In the genomic region with DNA sequence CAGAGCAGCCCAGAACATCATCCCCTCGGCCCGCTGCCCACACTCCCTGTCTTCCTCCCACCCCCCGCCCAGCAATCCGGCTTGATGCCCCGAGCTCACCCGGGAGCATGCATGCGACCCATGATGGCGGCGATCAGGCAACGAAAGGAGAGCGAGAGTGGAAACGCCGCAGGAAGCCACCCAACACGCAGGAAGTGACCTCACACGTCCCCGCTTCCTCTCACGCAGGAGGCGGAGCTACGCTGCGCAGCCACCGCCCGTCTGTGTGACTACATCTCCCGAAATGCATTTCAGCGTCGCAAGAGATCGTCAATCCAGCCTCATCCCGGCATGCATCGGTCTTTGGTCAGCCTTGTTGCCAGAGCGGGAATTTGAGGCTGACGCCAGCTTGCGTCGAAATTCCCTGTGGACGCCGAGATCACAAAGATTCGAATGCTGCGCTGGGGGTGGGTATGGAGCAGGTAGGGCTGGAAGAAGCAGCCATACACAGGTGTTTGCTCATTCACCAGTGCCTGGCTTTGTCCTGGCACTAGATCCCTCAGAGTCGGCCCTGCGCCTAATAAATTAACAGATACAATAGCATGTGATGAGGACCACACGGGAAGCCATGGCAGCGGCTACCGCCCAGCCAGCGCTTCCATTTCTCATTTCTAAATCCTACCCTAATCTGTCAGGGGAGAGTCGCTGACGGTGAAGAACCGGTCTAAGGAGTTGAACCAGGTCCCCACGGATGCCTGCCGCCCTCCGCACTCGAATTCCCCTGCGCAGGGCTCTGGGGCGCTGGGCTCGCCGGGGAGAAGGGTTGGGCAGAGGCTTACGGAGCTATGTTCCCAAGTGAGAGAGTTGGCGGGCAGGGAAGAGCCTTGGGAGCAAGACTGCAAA, we compare ENCODE assay signal across 1 cellular context.
TF ChIP-seq lines count a peak whose summit lies in the region.

A gene (minus strand): TSS at position 148 of the 882 bp plus-strand sequence. CDS start 26 bp downstream, at position 122.

TF ChIP-seq in HepG2, 621 proteins besides CTCF, POLR2A, EP300 and RAD21 (continued from another document and continues in another):
- peak; percentile 75; the same call in 1 of the 2 replicates for TF ChIP-seq ZFP37 (CRISPR knock-in tag; IDR thresholded peaks at IDR 0.05; ENCODE audit: borderline replicate concordance)
- TF ChIP-seq, protein P1, sequence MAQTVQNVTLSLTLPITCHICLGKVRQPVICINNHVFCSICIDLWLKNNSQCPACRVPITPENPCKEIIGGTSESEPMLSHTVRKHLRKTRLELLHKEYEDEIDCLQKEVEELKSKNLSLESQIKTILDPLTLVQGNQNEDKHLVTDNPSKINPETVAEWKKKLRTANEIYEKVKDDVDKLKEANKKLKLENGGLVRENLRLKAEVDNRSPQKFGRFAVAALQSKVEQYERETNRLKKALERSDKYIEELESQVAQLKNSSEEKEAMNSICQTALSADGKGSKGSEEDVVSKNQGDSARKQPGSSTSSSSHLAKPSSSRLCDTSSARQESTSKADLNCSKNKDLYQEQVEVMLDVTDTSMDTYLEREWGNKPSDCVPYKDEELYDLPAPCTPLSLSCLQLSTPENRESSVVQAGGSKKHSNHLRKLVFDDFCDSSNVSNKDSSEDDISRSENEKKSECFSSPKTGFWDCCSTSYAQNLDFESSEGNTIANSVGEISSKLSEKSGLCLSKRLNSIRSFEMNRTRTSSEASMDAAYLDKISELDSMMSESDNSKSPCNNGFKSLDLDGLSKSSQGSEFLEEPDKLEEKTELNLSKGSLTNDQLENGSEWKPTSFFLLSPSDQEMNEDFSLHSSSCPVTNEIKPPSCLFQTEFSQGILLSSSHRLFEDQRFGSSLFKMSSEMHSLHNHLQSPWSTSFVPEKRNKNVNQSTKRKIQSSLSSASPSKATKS (CRISPR knock-in tag; IDR thresholded peaks at IDR 0.05), result no peak
- no peak for TF ChIP-seq KDM1A (CRISPR knock-in tag; IDR thresholded peaks at IDR 0.05)
- TF ChIP-seq CHCHD3 (CRISPR knock-in tag; IDR thresholded peaks at IDR 0.05), result no peak
- TF ChIP-seq, protein P2, sequence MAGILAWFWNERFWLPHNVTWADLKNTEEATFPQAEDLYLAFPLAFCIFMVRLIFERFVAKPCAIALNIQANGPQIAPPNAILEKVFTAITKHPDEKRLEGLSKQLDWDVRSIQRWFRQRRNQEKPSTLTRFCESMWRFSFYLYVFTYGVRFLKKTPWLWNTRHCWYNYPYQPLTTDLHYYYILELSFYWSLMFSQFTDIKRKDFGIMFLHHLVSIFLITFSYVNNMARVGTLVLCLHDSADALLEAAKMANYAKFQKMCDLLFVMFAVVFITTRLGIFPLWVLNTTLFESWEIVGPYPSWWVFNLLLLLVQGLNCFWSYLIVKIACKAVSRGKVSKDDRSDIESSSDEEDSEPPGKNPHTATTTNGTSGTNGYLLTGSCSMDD (CRISPR knock-in tag; IDR thresholded peaks at IDR 0.05), result no peak
- TF ChIP-seq, protein P3, sequence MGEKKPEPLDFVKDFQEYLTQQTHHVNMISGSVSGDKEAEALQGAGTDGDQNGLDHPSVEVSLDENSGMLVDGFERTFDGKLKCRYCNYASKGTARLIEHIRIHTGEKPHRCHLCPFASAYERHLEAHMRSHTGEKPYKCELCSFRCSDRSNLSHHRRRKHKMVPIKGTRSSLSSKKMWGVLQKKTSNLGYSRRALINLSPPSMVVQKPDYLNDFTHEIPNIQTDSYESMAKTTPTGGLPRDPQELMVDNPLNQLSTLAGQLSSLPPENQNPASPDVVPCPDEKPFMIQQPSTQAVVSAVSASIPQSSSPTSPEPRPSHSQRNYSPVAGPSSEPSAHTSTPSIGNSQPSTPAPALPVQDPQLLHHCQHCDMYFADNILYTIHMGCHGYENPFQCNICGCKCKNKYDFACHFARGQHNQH (CRISPR knock-in tag; IDR thresholded peaks at IDR 0.05), result peak; percentile 65; the same call in 1 of the 2 replicates
- TF ChIP-seq, protein P4, sequence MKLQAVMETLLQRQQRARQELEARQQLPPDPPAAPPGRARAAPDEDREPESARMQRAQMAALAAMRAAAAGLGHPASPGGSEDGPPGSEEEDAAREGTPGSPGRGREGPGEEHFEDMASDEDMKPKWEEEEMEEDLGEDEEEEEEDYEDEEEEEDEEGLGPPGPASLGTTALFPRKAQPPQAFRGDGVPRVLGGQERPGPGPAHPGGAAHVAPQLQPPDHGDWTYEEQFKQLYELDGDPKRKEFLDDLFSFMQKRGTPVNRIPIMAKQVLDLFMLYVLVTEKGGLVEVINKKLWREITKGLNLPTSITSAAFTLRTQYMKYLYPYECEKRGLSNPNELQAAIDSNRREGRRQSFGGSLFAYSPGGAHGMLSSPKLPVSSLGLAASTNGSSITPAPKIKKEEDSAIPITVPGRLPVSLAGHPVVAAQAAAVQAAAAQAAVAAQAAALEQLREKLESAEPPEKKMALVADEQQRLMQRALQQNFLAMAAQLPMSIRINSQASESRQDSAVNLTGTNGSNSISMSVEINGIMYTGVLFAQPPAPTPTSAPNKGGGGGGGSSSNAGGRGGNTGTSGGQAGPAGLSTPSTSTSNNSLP (IDR thresholded peaks at IDR 0.05; ENCODE audit: low read depth, low read length), result 0 out of 2 replicates have a peak, but pooled peaks have one; percentile 10
- TF ChIP-seq CENPX (CRISPR knock-in tag; IDR thresholded peaks at IDR 0.05), result no peak
- TF ChIP-seq, protein P5, sequence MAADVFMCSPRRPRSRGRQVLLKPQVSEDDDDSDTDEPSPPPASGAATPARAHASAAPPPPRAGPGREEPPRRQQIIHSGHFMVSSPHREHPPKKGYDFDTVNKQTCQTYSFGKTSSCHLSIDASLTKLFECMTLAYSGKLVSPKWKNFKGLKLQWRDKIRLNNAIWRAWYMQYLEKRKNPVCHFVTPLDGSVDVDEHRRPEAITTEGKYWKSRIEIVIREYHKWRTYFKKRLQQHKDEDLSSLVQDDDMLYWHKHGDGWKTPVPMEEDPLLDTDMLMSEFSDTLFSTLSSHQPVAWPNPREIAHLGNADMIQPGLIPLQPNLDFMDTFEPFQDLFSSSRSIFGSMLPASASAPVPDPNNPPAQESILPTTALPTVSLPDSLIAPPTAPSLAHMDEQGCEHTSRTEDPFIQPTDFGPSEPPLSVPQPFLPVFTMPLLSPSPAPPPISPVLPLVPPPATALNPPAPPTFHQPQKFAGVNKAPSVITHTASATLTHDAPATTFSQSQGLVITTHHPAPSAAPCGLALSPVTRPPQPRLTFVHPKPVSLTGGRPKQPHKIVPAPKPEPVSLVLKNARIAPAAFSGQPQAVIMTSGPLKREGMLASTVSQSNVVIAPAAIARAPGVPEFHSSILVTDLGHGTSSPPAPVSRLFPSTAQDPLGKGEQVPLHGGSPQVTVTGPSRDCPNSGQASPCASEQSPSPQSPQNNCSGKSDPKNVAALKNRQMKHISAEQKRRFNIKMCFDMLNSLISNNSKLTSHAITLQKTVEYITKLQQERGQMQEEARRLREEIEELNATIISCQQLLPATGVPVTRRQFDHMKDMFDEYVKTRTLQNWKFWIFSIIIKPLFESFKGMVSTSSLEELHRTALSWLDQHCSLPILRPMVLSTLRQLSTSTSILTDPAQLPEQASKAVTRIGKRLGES (CRISPR knock-in tag; IDR thresholded peaks at IDR 0.05; ENCODE audit: borderline replicate concordance), result no peak
- no peak for TF ChIP-seq MLLT10 (CRISPR knock-in tag; IDR thresholded peaks at IDR 0.05)
- TF ChIP-seq ARID2 (CRISPR knock-in tag; IDR thresholded peaks at IDR 0.05; ENCODE audit: borderline replicate concordance), result peak; percentile 95
- TF ChIP-seq MEIS1 (CRISPR knock-in tag; IDR thresholded peaks at IDR 0.05; ENCODE audit: borderline replicate concordance), result no peak
- no peak; the same call in 1 of the 2 replicates for TF ChIP-seq CEBPB (IDR thresholded peaks at IDR 0.05; ENCODE audit: borderline replicate concordance, low read depth, low read length)
- TF ChIP-seq ZNF34 (CRISPR knock-in tag; IDR thresholded peaks at IDR 0.05; ENCODE audit: borderline replicate concordance), result peak; percentile 83; the same call in 1 of the 2 replicates
- TF ChIP-seq MTA3 (CRISPR knock-in tag; IDR thresholded peaks at IDR 0.05), result no peak
- peak; percentile 80 for TF ChIP-seq ELF1 (CRISPR knock-in tag; IDR thresholded peaks at IDR 0.05)
- TF ChIP-seq, protein P6, sequence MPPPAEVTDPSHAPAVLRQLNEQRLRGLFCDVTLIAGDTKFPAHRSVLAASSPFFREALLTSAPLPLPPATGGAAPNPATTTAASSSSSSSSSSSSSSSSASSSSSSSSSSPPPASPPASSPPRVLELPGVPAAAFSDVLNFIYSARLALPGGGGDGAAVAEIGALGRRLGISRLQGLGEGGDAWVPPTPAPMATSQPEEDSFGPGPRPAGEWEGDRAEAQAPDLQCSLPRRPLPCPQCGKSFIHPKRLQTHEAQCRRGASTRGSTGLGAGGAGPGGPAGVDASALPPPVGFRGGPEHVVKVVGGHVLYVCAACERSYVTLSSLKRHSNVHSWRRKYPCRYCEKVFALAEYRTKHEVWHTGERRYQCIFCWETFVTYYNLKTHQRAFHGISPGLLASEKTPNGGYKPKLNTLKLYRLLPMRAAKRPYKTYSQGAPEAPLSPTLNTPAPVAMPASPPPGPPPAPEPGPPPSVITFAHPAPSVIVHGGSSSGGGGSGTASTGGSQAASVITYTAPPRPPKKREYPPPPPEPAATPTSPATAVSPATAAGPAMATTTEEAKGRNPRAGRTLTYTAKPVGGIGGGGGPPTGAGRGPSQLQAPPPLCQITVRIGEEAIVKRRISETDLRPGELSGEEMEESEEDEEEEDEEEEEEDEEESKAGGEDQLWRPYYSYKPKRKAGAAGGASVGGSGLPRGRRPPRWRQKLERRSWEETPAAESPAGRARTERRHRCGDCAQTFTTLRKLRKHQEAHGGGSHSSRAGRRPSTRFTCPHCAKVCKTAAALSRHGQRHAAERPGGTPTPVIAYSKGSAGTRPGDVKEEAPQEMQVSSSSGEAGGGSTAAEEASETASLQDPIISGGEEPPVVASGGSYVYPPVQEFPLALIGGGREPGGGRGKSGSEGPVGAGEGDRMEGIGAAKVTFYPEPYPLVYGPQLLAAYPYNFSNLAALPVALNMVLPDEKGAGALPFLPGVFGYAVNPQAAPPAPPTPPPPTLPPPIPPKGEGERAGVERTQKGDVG (CRISPR knock-in tag; IDR thresholded peaks at IDR 0.05; ENCODE audit: borderline replicate concordance), result peak; percentile 66; the same call in 1 of the 2 replicates
- peak; percentile 63; the same call in 1 of the 2 replicates for TF ChIP-seq ZFP1 (CRISPR knock-in tag; IDR thresholded peaks at IDR 0.05)
- no peak for TF ChIP-seq TAF15 (IDR thresholded peaks at IDR 0.05; ENCODE audit: low read depth, low read length, poor library complexity, severe bottlenecking)
- 0 out of 2 replicates have a peak, but pooled peaks have one; percentile 29 for TF ChIP-seq ZNF264 (CRISPR knock-in tag; IDR thresholded peaks at IDR 0.05)
- TF ChIP-seq TEAD2 (CRISPR knock-in tag; IDR thresholded peaks at IDR 0.05), result 0 out of 2 replicates have a peak, but pooled peaks have one; percentile 43
- TF ChIP-seq, protein P7, sequence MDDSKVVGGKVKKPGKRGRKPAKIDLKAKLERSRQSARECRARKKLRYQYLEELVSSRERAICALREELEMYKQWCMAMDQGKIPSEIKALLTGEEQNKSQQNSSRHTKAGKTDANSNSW (CRISPR knock-in tag; IDR thresholded peaks at IDR 0.05; ENCODE audit: borderline replicate concordance), result no peak
- peak; percentile 74; the same call in 1 of the 2 replicates for TF ChIP-seq ZNF329 (CRISPR knock-in tag; IDR thresholded peaks at IDR 0.05; ENCODE audit: low read depth)
- TF ChIP-seq GATA4 (IDR thresholded peaks at IDR 0.05; ENCODE audit: borderline replicate concordance, low read depth), result 0 out of 2 replicates have a peak, but pooled peaks have one; percentile 50
- no peak for TF ChIP-seq SOX6 (IDR thresholded peaks at IDR 0.05)
- peak; percentile 29; the same call in 1 of the 2 replicates for TF ChIP-seq SOX6 (CRISPR knock-in tag; IDR thresholded peaks at IDR 0.05)
- TF ChIP-seq HNRNPLL (IDR thresholded peaks at IDR 0.05; ENCODE audit: low read depth, low read length, poor library complexity, severe bottlenecking), result peak; percentile 92
- TF ChIP-seq ZSCAN20 (CRISPR knock-in tag; IDR thresholded peaks at IDR 0.05; ENCODE audit: borderline replicate concordance), result no peak
- TF ChIP-seq ZNF781 (CRISPR knock-in tag; IDR thresholded peaks at IDR 0.05; ENCODE audit: borderline replicate concordance, not compliant biosample characterization), result peak; percentile 16
- TF ChIP-seq MTF1 (CRISPR knock-in tag; IDR thresholded peaks at IDR 0.05), result peak; percentile 70; the same call in 1 of the 2 replicates
- TF ChIP-seq ZNF256 (CRISPR knock-in tag; conservative IDR thresholded peaks at IDR 0.05), result no peak; the same call in 1 of the 2 replicates
- TF ChIP-seq, protein P8, sequence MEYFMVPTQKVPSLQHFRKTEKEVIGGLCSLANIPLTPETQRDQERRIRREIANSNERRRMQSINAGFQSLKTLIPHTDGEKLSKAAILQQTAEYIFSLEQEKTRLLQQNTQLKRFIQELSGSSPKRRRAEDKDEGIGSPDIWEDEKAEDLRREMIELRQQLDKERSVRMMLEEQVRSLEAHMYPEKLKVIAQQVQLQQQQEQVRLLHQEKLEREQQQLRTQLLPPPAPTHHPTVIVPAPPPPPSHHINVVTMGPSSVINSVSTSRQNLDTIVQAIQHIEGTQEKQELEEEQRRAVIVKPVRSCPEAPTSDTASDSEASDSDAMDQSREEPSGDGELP (IDR thresholded peaks at IDR 0.05; ENCODE audit: borderline replicate concordance, low read depth), result 0 out of 2 replicates have a peak, but pooled peaks have one; percentile 9
- TF ChIP-seq KLF11 (CRISPR knock-in tag; IDR thresholded peaks at IDR 0.05), result peak; percentile 26; the same call in 1 of the 2 replicates
- no peak for TF ChIP-seq ATAD3A (CRISPR knock-in tag; IDR thresholded peaks at IDR 0.05)
- peak; percentile 94 for TF ChIP-seq YY1 (IDR thresholded peaks at IDR 0.05; ENCODE audit: insufficient read depth, insufficient replicate concordance, low read depth, low read length)
- TF ChIP-seq, protein P9, sequence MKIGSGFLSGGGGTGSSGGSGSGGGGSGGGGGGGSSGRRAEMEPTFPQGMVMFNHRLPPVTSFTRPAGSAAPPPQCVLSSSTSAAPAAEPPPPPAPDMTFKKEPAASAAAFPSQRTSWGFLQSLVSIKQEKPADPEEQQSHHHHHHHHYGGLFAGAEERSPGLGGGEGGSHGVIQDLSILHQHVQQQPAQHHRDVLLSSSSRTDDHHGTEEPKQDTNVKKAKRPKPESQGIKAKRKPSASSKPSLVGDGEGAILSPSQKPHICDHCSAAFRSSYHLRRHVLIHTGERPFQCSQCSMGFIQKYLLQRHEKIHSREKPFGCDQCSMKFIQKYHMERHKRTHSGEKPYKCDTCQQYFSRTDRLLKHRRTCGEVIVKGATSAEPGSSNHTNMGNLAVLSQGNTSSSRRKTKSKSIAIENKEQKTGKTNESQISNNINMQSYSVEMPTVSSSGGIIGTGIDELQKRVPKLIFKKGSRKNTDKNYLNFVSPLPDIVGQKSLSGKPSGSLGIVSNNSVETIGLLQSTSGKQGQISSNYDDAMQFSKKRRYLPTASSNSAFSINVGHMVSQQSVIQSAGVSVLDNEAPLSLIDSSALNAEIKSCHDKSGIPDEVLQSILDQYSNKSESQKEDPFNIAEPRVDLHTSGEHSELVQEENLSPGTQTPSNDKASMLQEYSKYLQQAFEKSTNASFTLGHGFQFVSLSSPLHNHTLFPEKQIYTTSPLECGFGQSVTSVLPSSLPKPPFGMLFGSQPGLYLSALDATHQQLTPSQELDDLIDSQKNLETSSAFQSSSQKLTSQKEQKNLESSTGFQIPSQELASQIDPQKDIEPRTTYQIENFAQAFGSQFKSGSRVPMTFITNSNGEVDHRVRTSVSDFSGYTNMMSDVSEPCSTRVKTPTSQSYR (CRISPR knock-in tag; IDR thresholded peaks at IDR 0.05; ENCODE audit: borderline replicate concordance), result peak; percentile 17; the same call in 1 of the 2 replicates
- TF ChIP-seq ZNF33B (CRISPR knock-in tag; IDR thresholded peaks at IDR 0.05), result peak; percentile 70; the same call in 1 of the 2 replicates
- TF ChIP-seq REXO4 (CRISPR knock-in tag; IDR thresholded peaks at IDR 0.05; ENCODE audit: borderline replicate concordance), result no peak
- peak; percentile 82; the same call in 1 of the 2 replicates for TF ChIP-seq MIXL1 (CRISPR knock-in tag; IDR thresholded peaks at IDR 0.05)
- TF ChIP-seq KLF15 (CRISPR knock-in tag; IDR thresholded peaks at IDR 0.05; ENCODE audit: borderline replicate concordance), result no peak
- TF ChIP-seq REL (CRISPR knock-in tag; conservative IDR thresholded peaks at IDR 0.05), result peak; percentile 82; the same call in 1 of the 2 replicates
